13 cellular contexts compared by ENCODE assay signal in genomic region chr3:141407817-141408216, GRCh38. TPM values are rescaled to one million over a fixed set of nuclear protein-coding genes. Genes with fewer than 3 reads are reported as not detected.
DNase-seq lines count a peak whose midpoint lies in the region; ATAC-seq and TF ChIP-seq lines count a peak whose summit lies in the region.
"Had no signal": no experiment of that assay in that cellular context is flagged by ENCODE, and none has a peak within 500 bp of the region (broad histone marks: within the 10 kb centered on the region; RNA-seq: fewer than 3 reads in every experiment).

No MANE protein-coding gene starts in this region.

- H3K4me3 ChIP-seq in coronary artery, result no peak overlapping the region
- no peak overlapping the region for H3K4me3 ChIP-seq in prostate gland

- intact Hi-C loops in prostate gland (cut with DNase I), result loop anchor here (2.0 kb wide), 1 partner anchor 39 kb away; the partner anchor contains the start of gene ZBTB38
- intact Hi-C loops in sciatic nerve (cut with DNase I), result no loop called here

- H3K36me3 ChIP-seq in prostate gland, result no peaks in the 10 kb centered on the region

- H3K36me3 Mint-ChIP-seq in stimulated activated naive CD8-positive, alpha-beta T cell treated with anti-CD3 and anti-CD28 coated beads, Interleukin-15, Interleukin-2, amounts not matched to agents 100 ng/mL and 50 ng/mL, for 24 hours (ENCODE audit: low read depth), result peaks cover 32% of the 10 kb centered on the region

- ATAC-seq in stimulated activated naive CD8-positive, alpha-beta T cell treated with anti-CD3 and anti-CD28 coated beads, Interleukin-15, Interleukin-2, amounts not matched to agents 100 U/mL and 50 U/mL, for 24 hours, result no peak
- ATAC-seq in sciatic nerve, result no peak

- H3K27me3 ChIP-seq in prostate gland (replicated peaks; ENCODE audit: insufficient read depth), result no peaks in the 10 kb centered on the region

- no peaks in the 10 kb centered on the region for H3K27me3 Mint-ChIP-seq in stimulated activated naive CD8-positive, alpha-beta T cell treated with anti-CD3 and anti-CD28 coated beads, Interleukin-15, Interleukin-2, amounts not matched to agents 100 ng/mL and 50 ng/mL, for 24 hours

- TF ChIP-seq CTCF in coronary artery (IDR thresholded peaks at IDR 0.05), result no peak
- no peak for TF ChIP-seq CTCF in prostate gland (IDR thresholded peaks at IDR 0.05)

- peaks cover 28% of the 10 kb centered on the region for H3K4me1 ChIP-seq in prostate gland (replicated peaks)

- H3K4me3 Mint-ChIP-seq in stimulated activated naive CD8-positive, alpha-beta T cell treated with anti-CD3 and anti-CD28 coated beads, Interleukin-15, Interleukin-2, amounts not matched to agents 100 ng/mL and 50 ng/mL, for 24 hours, result no peak overlapping the region

- no peaks in the 10 kb centered on the region for H3K9me3 Mint-ChIP-seq in stimulated activated naive CD8-positive, alpha-beta T cell treated with anti-CD3 and anti-CD28 coated beads, Interleukin-15, Interleukin-2, amounts not matched to agents 100 ng/mL and 50 ng/mL, for 24 hours

- TF ChIP-seq POLR2A in prostate gland (IDR thresholded peaks at IDR 0.05), result no peak

- 98% methylated on average over 2 of the region's 2 CpGs for WGBS in prostate gland

- no peaks in the 10 kb centered on the region for H3K9me3 ChIP-seq in prostate gland

- peak overlapping the region; percentile 34 for H3K27ac Mint-ChIP-seq in stimulated activated naive CD8-positive, alpha-beta T cell treated with anti-CD3 and anti-CD28 coated beads, Interleukin-15, Interleukin-2, amounts not matched to agents 100 ng/mL and 50 ng/mL, for 24 hours

- peaks cover 67% of the 10 kb centered on the region for H3K4me1 Mint-ChIP-seq in stimulated activated naive CD8-positive, alpha-beta T cell treated with anti-CD3 and anti-CD28 coated beads, Interleukin-15, Interleukin-2, amounts not matched to agents 100 ng/mL and 50 ng/mL, for 24 hours (ENCODE audit: low read depth)

- H3K27ac ChIP-seq in coronary artery (peak overlapping the region; percentile 74 to 92), prostate gland (peak overlapping the region; percentile 95 to 99)

- DNase-seq in stimulated activated naive CD8-positive, alpha-beta T cell treated with anti-CD3 and anti-CD28 coated beads, Interleukin-15, Interleukin-2, amounts not matched to agents 100 U/mL and 50 U/mL, for 24 hours, result no peak
- no peak for DNase-seq in coronary artery (ENCODE audit: low spot score)
- DNase-seq in prostate gland (ENCODE audit: low spot score), result no peak
- no peak for DNase-seq in sciatic nerve (ENCODE audit: low spot score)
- no peak for DNase-seq in kidney tubule cell (ENCODE audit: low spot score)
- no peak for DNase-seq in CD1c-positive myeloid dendritic cell (ENCODE audit: extremely low spot score)
- no peak for DNase-seq in midbrain (lab: John Stamatoyannopoulos, UW)
- DNase-seq: activated CD8-positive, alpha-beta memory T cell treated with anti-CD3 and anti-CD28 coated beads, Interleukin-2, amount 50 U/mL, for 48 hours; foreskin melanocyte; NCI-H146; NCI-H748 treated with DMSO at 0.1 percent for 48 hours; SHP77 had no signal

RNA-seq across cellular contexts. Expression of gene ZBTB38, which starts 39.5 kb away (rescaled TPM):
- total RNA-seq in prostate gland, result 100 to 1,000 TPM; 151 to 169 TPM
- total RNA-seq in sciatic nerve, result 117 TPM
